ENCODE assay signal across 13 cellular contexts in the genomic region with DNA sequence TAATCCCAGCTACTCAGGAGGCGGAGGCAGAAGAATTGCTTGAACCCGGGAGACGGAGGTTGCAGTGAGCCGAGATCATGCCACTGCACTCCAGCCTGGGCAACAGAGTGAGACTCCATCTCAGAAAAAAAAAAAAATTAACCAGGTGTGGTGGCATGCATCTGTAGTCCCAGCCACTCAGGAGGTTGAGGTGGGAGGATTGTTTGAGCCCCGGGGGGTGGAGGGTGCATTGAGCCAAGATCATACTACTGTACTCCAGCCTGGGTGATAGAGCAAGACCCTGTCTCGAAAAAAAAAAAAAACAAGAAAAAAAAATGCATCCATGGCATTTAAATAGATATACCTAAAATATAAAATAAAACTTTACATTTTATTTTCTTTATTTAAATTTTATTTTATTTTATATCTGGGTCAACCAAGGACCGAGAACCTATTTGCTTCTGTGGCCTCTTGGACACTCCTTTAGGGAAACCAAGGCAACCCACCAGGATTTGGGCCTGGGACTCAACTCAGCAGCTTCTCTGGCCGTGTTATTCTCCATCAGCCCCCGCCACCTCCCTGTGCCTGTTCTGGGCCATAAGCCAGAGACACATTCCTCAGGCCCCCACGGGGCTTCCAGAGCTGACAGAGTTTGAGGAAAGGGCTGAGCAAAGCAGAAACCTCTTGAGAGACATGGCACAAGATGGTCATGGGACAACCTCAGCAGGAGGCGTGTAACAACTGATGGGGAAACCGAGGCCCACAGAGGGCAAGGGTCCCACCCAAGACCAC.
DNase-seq lines count a peak whose midpoint lies in the region; ATAC-seq, FAIRE-seq and TF ChIP-seq lines count a peak whose summit lies in the region.
"Had no signal": no experiment of that assay in that cellular context is flagged by ENCODE, and none has a peak within 500 bp of the region (broad histone marks: within the 10 kb centered on the region; RNA-seq: fewer than 3 reads in every experiment).

No MANE protein-coding gene starts in this region.

- H3K9me3 ChIP-seq in subcutaneous abdominal adipose tissue (ENCODE audit: control insufficient read depth in 5 of 5, low read length in 5 of 5) = no peaks in the 10 kb centered on the region
- H3K9me3 ChIP-seq: SJCRH30 had no signal

- H3K4me1 ChIP-seq in subcutaneous abdominal adipose tissue (ENCODE audit: control insufficient read depth in 5 of 5, insufficient read depth in 5 of 5, low read length in 5 of 5) = peaks cover 4 to 38% (median 31%) of the 10 kb centered on the region in 5 donors
- H3K4me1 ChIP-seq: SJCRH30 had no signal

- no peak overlapping the region for H3K4me3 Mint-ChIP-seq in T-helper 2 cell treated with Interferon-gamma antibody and Interleukin-4, amounts not matched to agents 5 μg/mL and 100 μg/mL, for 36 hours

- no peak overlapping the region for H3K27ac Mint-ChIP-seq in T-helper 2 cell treated with Interferon-gamma antibody and Interleukin-4, amounts not matched to agents 5 μg/mL and 100 μg/mL, for 36 hours

- no peaks in the 10 kb centered on the region for H3K27me3 ChIP-seq in subcutaneous abdominal adipose tissue (ENCODE audit: control insufficient read depth in 5 of 5, insufficient read depth in 4 of 5, low read length in 5 of 5)
- H3K27me3 ChIP-seq: SJCRH30 had no signal

- H3K4me3 ChIP-seq in coronary artery = no peak overlapping the region
- H3K4me3 ChIP-seq in subcutaneous abdominal adipose tissue (ENCODE audit: low read depth in 1 of 5, low read length in 5 of 5) = no peak overlapping the region
- H3K4me3 ChIP-seq: SJCRH30 had no signal

- H3K9me3 Mint-ChIP-seq in T-helper 2 cell treated with Interferon-gamma antibody and Interleukin-4, amounts not matched to agents 5 μg/mL and 100 μg/mL, for 36 hours = no peaks in the 10 kb centered on the region

- H3K36me3 Mint-ChIP-seq in T-helper 2 cell treated with Interferon-gamma antibody and Interleukin-4, amounts not matched to agents 5 μg/mL and 100 μg/mL, for 36 hours (ENCODE audit: low read depth) = no peaks in the 10 kb centered on the region

- ATAC-seq in GM19463 (IDR thresholded peaks at IDR 0.05; ENCODE audit: unreplicated experiment) = no peak
- ATAC-seq: activated CD4-positive, CD25-positive, alpha-beta regulatory T cell treated with anti-CD3 and anti-CD28 coated beads, Interleukin-2, amount 50 U/mL, for 24 hours had no signal

- no peak for TF ChIP-seq CTCF in coronary artery (IDR thresholded peaks at IDR 0.05)

- no peak for TF ChIP-seq POLR2A in H54 (IDR thresholded peaks at IDR 0.05; ENCODE audit: low read depth, low read length)

- DNase-seq in H54 (ENCODE audit: insufficient read length, low spot score) = peak; percentile 24
- peak; percentile 90 for DNase-seq in coronary artery (ENCODE audit: low spot score)
- DNase-seq in hypothalamus (lab: John Stamatoyannopoulos, UW) = peak in 32 of 51 donors; percentile 13 to 79 (median 54)
- no peak for DNase-seq in SIG-M5 treated with dmso at 0.1 percent for 504 hours (lab: John Stamatoyannopoulos, UW; ENCODE audit: unreplicated experiment)
- DNase-seq in T-helper 2 cell treated with Interferon-gamma antibody and Interleukin-4, amounts not matched to agents 5 μg/mL and 100 μg/mL, for 36 hours (ENCODE audit: low spot score) = no peak
- no peak for DNase-seq in NCI-H1417 (lab: John Stamatoyannopoulos, UW)
- DNase-seq: activated naive CD4-positive, alpha-beta T cell; NCI-H524 treated with DMSO at 0.1 percent for 48 hours had no signal

- FAIRE-seq in H54 (lab: Jason Lieb, UNC) = no peak
- FAIRE-seq: islet of Langerhans had no signal

- H3K36me3 ChIP-seq in subcutaneous abdominal adipose tissue (ENCODE audit: control insufficient read depth in 5 of 5, insufficient read depth in 5 of 5, low read length in 5 of 5) = peaks cover 0 to 4% (median 0%) of the 10 kb centered on the region in 5 donors
- H3K36me3 ChIP-seq: SJCRH30 had no signal

- no peak overlapping the region for H3K9ac ChIP-seq in subcutaneous abdominal adipose tissue (ENCODE audit: low read length in 5 of 5)

- H3K4me1 Mint-ChIP-seq in T-helper 2 cell treated with Interferon-gamma antibody and Interleukin-4, amounts not matched to agents 5 μg/mL and 100 μg/mL, for 36 hours (ENCODE audit: low read depth) = no peaks in the 10 kb centered on the region

- H3K27ac ChIP-seq in coronary artery = peak overlapping the region; percentile 83 to 84
- H3K27ac ChIP-seq in subcutaneous abdominal adipose tissue (ENCODE audit: low read depth, low read length) = peak overlapping the region; percentile 60
- H3K27ac ChIP-seq: SJCRH30 had no signal

- peaks cover 6% of the 10 kb centered on the region for H3K27me3 Mint-ChIP-seq in T-helper 2 cell treated with Interferon-gamma antibody and Interleukin-4, amounts not matched to agents 5 μg/mL and 100 μg/mL, for 36 hours (ENCODE audit: low read depth)

Comparison
In these comparisons a context has a peak if more than half of its experiments do, and no peak if none do; other contexts are left out.
1. DNase-seq: peak in H54 (single experiment), coronary artery (single experiment) and hypothalamus (32 of 51); none in SIG-M5 treated with dmso at 0.1 percent for 504 hours (single experiment), T-helper 2 cell treated with Interferon-gamma antibody and Interleukin-4, amounts not matched to agents 5 μg/mL and 100 μg/mL, for 36 hours (single experiment) and NCI-H1417 (0 of 3).